ENCODE assay signal across 1 cellular context in genomic region chr1:94044891-94045290, GRCh38.
TF ChIP-seq lines count a peak whose summit lies in the region.

No MANE protein-coding gene starts in this region.

TF ChIP-seq in H1, 55 proteins besides CTCF, POLR2A, EP300 and RAD21 (continued from another document):
- no peak for TF ChIP-seq HDAC6 (IDR thresholded peaks at IDR 0.05; ENCODE audit: low read depth, low read length)
